16 cellular contexts compared by ENCODE assay signal in genomic region chr4:138308421-138308820, GRCh38.
DNase-seq lines count a peak whose midpoint lies in the region; TF ChIP-seq lines count a peak whose summit lies in the region.
"Had no signal": no experiment of that assay in that cellular context is flagged by ENCODE, and none has a peak within 500 bp of the region (broad histone marks: within the 10 kb centered on the region; RNA-seq: fewer than 3 reads in every experiment).

No MANE protein-coding gene starts in this region.

- H3K4me2 ChIP-seq in H9 (ENCODE audit: insufficient read depth, insufficient read length, low read length) (no peak overlapping the region), osteoblast (ENCODE audit: insufficient read depth, low read length) (peak overlapping the region; percentile 17)
- H3K4me2 ChIP-seq: KMS-11 had no signal

- H3K9ac ChIP-seq in H9 (ENCODE audit: extremely low read depth, insufficient read length, low read length): no peak overlapping the region
- H3K9ac ChIP-seq: KMS-11 had no signal

- H2BK20ac ChIP-seq in H9 (ENCODE audit: low read depth, low read length, poor library complexity, severe bottlenecking): peak overlapping the region; percentile 26

- H4K91ac ChIP-seq in H9 (ENCODE audit: insufficient read length, low read depth, low read length): no peak overlapping the region

- H4K8ac ChIP-seq in H9 (replicated peaks; ENCODE audit: insufficient read length, low read depth, low read length): no peak overlapping the region

- no peak overlapping the region for H2BK5ac ChIP-seq in H9 (ENCODE audit: insufficient read length, low read length)

- H3K27ac Mint-ChIP-seq in H9: no peak overlapping the region; a peak in 1 of 7 replicates
- H3K27ac Mint-ChIP-seq: activated CD8-positive, alpha-beta T cell treated with anti-CD3 and anti-CD28 coated beads for 36 hours; CD4-positive, alpha-beta T cell; T-helper 17 cell had no signal

- H3K9me3 ChIP-seq in H9 (ENCODE audit: control insufficient read depth, low read depth, low read length) (no peaks in the 10 kb centered on the region), osteoblast (ENCODE audit: low read depth, low read length) (no peaks in the 10 kb centered on the region), WERI-Rb-1 (ENCODE audit: severe bottlenecking) (no peaks in the 10 kb centered on the region)
- H3K9me3 ChIP-seq: thoracic aorta had no signal

- H3K4me3 Mint-ChIP-seq in H9: no peak overlapping the region
- H3K4me3 Mint-ChIP-seq: activated CD8-positive, alpha-beta T cell treated with anti-CD3 and anti-CD28 coated beads for 36 hours; CD4-positive, alpha-beta T cell; T-helper 17 cell had no signal

- H2BK120ac ChIP-seq in H9 (ENCODE audit: low read depth, low read length, poor library complexity, severe bottlenecking): no peak overlapping the region

- peaks cover 0 to 2% (median 0%) of the 10 kb centered on the region in 3 experiments; a peak in 1 of 7 replicates for H3K36me3 Mint-ChIP-seq in H9 (ENCODE audit: insufficient read depth in 1 of 3, low read depth in 3 of 3)

- H3K4me1 ChIP-seq in H9 (ENCODE audit: insufficient read depth, low read length) (no peaks in the 10 kb centered on the region; the same call in 1 of the 2 replicates), osteoblast (ENCODE audit: insufficient read depth, low read length) (peaks cover 25% of the 10 kb centered on the region)

- no peaks in the 10 kb centered on the region for H3K79me2 ChIP-seq in H9 (ENCODE audit: insufficient read depth, low read length)
- H3K79me2 ChIP-seq in osteoblast (ENCODE audit: insufficient read depth, low read length): no peaks in the 10 kb centered on the region

- H4K20me1 ChIP-seq in H9 (ENCODE audit: control insufficient read depth, insufficient read depth, insufficient read length) (no peaks in the 10 kb centered on the region), osteoblast (ENCODE audit: insufficient read depth, low read length) (no peaks in the 10 kb centered on the region)

- no peak overlapping the region for H3K56ac ChIP-seq in H9 (ENCODE audit: insufficient read length, low read depth, low read length)

- H3K9me3 Mint-ChIP-seq in H9: no peaks in the 10 kb centered on the region; a peak in 1 of 5 replicates

- no peak overlapping the region for H3K14ac ChIP-seq in H9 (ENCODE audit: insufficient read depth, low read length)

- no peak overlapping the region for H3K23ac ChIP-seq in H9 (ENCODE audit: insufficient read length, low read depth, low read length)

- no peaks in the 10 kb centered on the region for H3K27me3 Mint-ChIP-seq in H9 (ENCODE audit: low read depth)
- H3K27me3 Mint-ChIP-seq: activated CD8-positive, alpha-beta T cell treated with anti-CD3 and anti-CD28 coated beads for 36 hours; CD4-positive, alpha-beta T cell; T-helper 17 cell had no signal

- no peaks in the 10 kb centered on the region for H3K79me1 ChIP-seq in H9 (ENCODE audit: insufficient read depth, low read depth, low read length, poor library complexity, severe bottlenecking)

- no peak overlapping the region for H3T11ph ChIP-seq in H9 (ENCODE audit: low read length)

- no peak overlapping the region for H2BK12ac ChIP-seq in H9 (ENCODE audit: insufficient read length, low read depth, low read length)

- H3K36me3 ChIP-seq in osteoblast (ENCODE audit: insufficient read depth, low read length) (no peaks in the 10 kb centered on the region), WERI-Rb-1 (no peaks in the 10 kb centered on the region)
- H3K36me3 ChIP-seq: thoracic aorta had no signal

- H2AFZ ChIP-seq in H9 (ENCODE audit: low read length): no peak overlapping the region
- H2AFZ ChIP-seq in osteoblast (ENCODE audit: low read length): peak overlapping the region; percentile 11

- no peak for TF ChIP-seq CTCF in H9 (conservative IDR thresholded peaks at IDR 0.05)
- no peak for TF ChIP-seq CTCF in osteoblast (IDR thresholded peaks at IDR 0.05; ENCODE audit: extremely low read depth, low read depth, low read length)
- TF ChIP-seq CTCF in WERI-Rb-1 (IDR thresholded peaks at IDR 0.05; ENCODE audit: low read depth, low read length): no peak

- H3K4ac ChIP-seq in H9 (ENCODE audit: low read depth, low read length): no peak overlapping the region

- H3K4me3 ChIP-seq in osteoblast (ENCODE audit: insufficient read depth, low read length): no peak overlapping the region
- H3K4me3 ChIP-seq in WERI-Rb-1 (ENCODE audit: low read depth, low read length): no peak overlapping the region
- H3K4me3 ChIP-seq: thoracic aorta had no signal

- H3K27ac ChIP-seq in H9 (ENCODE audit: insufficient read length, low read depth, low read length) (no peak overlapping the region), epithelial cell of prostate (peak overlapping the region; percentile 80), osteoblast (ENCODE audit: low read depth, low read length) (no peak overlapping the region), WERI-Rb-1 (no peak overlapping the region)
- H3K27ac ChIP-seq: KMS-11, thoracic aorta had no signal

- H3K23me2 ChIP-seq in H9 (ENCODE audit: insufficient read length, low read depth, low read length, poor library complexity, severe bottlenecking): no peaks in the 10 kb centered on the region

- H2AK5ac ChIP-seq in H9 (ENCODE audit: insufficient read length, low read length): no peak overlapping the region

- H2BK15ac ChIP-seq in H9 (ENCODE audit: low read depth, low read length): no peak overlapping the region

- DNase-seq in H9 (no peak), SK-MEL-5 (ENCODE audit: low read depth, low spot score) (peak; percentile 95), epithelial cell of prostate (ENCODE audit: low read depth, low spot score) (peak; percentile 89), osteoblast (ENCODE audit: insufficient read length, low spot score, missing footprints) (no peak), NCI-H146 (lab: John Stamatoyannopoulos, UW) (no peak), WERI-Rb-1 (no peak), Kasumi-1 (lab: John Stamatoyannopoulos, UW) (no peak)
- no peak for DNase-seq in activated CD8-positive, alpha-beta memory T cell treated with anti-CD3 and anti-CD28 coated beads for 24 hours
- DNase-seq: activated CD8-positive, alpha-beta T cell treated with anti-CD3 and anti-CD28 coated beads for 36 hours; activated gamma-delta T cell; CD4-positive, alpha-beta T cell; central memory CD4-positive, alpha-beta T cell; small intestine; T-helper 17 cell had no signal

- no CpG with 5 or more reads among the region's 5 CpGs for whole genome bisulfite sequencing in H9 (ENCODE audit: extremely low coverage, insufficient read length, low lambda C conversion rate)

- in situ Hi-C loops in SK-MEL-5 (cut with HindIII; ENCODE audit: low pct_unique_long_range_greater_than_20kb, low sequenced_read_pairs): no loop called here

- H3K27me3 ChIP-seq in H9 (ENCODE audit: insufficient read depth, low read length): no peaks in the 10 kb centered on the region
- no peaks in the 10 kb centered on the region for H3K27me3 ChIP-seq in osteoblast (ENCODE audit: insufficient read depth, low read length)
- H3K27me3 ChIP-seq in WERI-Rb-1 (ENCODE audit: insufficient read depth, low read depth, severe bottlenecking): no peaks in the 10 kb centered on the region

- no peak overlapping the region for H3K18ac ChIP-seq in H9 (ENCODE audit: insufficient read length, low read depth, low read length)

- no peak overlapping the region for H4K5ac ChIP-seq in H9 (ENCODE audit: insufficient read length, low read depth, low read length)

- H3K4me1 Mint-ChIP-seq in H9: peaks cover 0 to 9% of the 10 kb centered on the region in 2 experiments; a peak in 1 of 4 replicates

Comparison
In these comparisons a context has a peak if more than half of its experiments do, and no peak if none do; other contexts are left out.
1. DNase-seq: peak in SK-MEL-5 (single experiment) and epithelial cell of prostate (single experiment); none in H9 (single experiment), osteoblast (single experiment), NCI-H146 (single experiment), WERI-Rb-1 (single experiment), activated CD8-positive, alpha-beta memory T cell treated with anti-CD3 and anti-CD28 coated beads for 24 hours (single experiment) and Kasumi-1 (0 of 2).